In the genomic region with DNA sequence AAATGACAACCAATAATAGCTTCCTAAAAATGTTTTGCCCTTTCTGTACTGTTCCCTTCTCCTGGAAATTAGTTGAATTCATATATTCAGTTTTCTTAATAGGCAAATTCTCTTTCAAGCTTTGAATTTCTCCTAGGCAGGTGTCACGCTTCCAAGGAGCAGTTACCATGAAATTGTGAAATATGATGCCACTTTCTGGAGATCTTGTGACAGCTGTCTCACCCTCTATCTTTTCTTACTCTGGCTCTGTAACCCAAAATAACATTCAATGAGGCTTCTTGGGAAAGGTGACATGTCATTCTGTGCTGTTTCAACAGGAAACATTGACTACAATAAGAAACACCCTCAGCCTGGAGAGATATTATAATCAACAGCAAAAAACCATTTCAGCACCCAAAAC, we compare ENCODE assay signal across 31 cellular contexts.
"Had no signal": no experiment of that assay in that cellular context is flagged by ENCODE, and none has a peak within 500 bp of the region (broad histone marks: within the 10 kb centered on the region; RNA-seq: fewer than 3 reads in every experiment).

No MANE protein-coding gene starts in this region.

- H3K27me3 ChIP-seq: adrenal gland, body of pancreas, neutrophil, vagina had no signal

- DNase-seq: activated CD4-positive, alpha-beta T cell treated with anti-CD3 and anti-CD28 coated beads for 4 hours; activated CD4-positive, alpha-beta T cell treated with anti-CD3 and anti-CD28 coated beads, Interleukin-2, amount 50 U/mL, for 4 hours; activated CD8-positive, alpha-beta memory T cell treated with anti-CD3 and anti-CD28 coated beads for 24 hours; activated naive CD4-positive, alpha-beta T cell treated with anti-CD3 and anti-CD28 coated beads for 36 hours; activated naive CD8-positive, alpha-beta T cell treated with anti-CD3 and anti-CD28 coated beads for 36 hours; adrenal gland; aorta; body of pancreas; effector CD8-positive, alpha-beta T cell; mammary epithelial cell; naive B cell; nephron progenitor cell; retina; small intestine; stimulated activated CD4-positive, alpha-beta T cell treated with anti-CD3 and anti-CD28 coated beads, Interleukin-4, amount 100 ng/mL, for 24 hours; stimulated activated naive CD8-positive, alpha-beta T cell treated with anti-CD3 and anti-CD28 coated beads, Interleukin-15, amount 100 ng/mL, for 72 hours; substantia nigra; T-helper 9 cell had no signal

- H3K4me3 Mint-ChIP-seq: activated naive CD4-positive, alpha-beta T cell treated with anti-CD3 and anti-CD28 coated beads for 36 hours; activated naive CD8-positive, alpha-beta T cell treated with anti-CD3 and anti-CD28 coated beads for 36 hours; activated T-helper 1 cell treated with anti-CD3 and anti-CD28 coated beads, Interleukin-12 subunit alpha, Interleukin-12 subunit beta, Interleukin-2, Interleukin-4 antibody, amounts not matched to agents 30 ng/mL and 10 ng/mL and 1 ng/mL, durations not matched to agents 14 hours and 24 hours and 36 hours; naive B cell; nephron progenitor cell; stimulated activated effector memory CD8-positive, alpha-beta T cell treated with anti-CD3 and anti-CD28 coated beads, Interleukin-12 subunit alpha, Interleukin-12 subunit beta, amount 100 ng/mL, for 72 hours; stimulated activated naive CD8-positive, alpha-beta T cell treated with anti-CD3 and anti-CD28 coated beads, Interleukin-15, amount 100 ng/mL, for 72 hours; type B pancreatic cell had no signal

- H3K36me3 ChIP-seq: adrenal gland, neutrophil, vagina had no signal

- H3K27ac Mint-ChIP-seq: activated naive CD4-positive, alpha-beta T cell treated with anti-CD3 and anti-CD28 coated beads for 36 hours; activated naive CD8-positive, alpha-beta T cell treated with anti-CD3 and anti-CD28 coated beads for 36 hours; activated T-helper 1 cell treated with anti-CD3 and anti-CD28 coated beads, Interleukin-12 subunit alpha, Interleukin-12 subunit beta, Interleukin-2, Interleukin-4 antibody, amounts not matched to agents 30 ng/mL and 10 ng/mL and 1 ng/mL, durations not matched to agents 14 hours and 24 hours and 36 hours; nephron progenitor cell; progenitor cell of endocrine pancreas; stimulated activated effector memory CD8-positive, alpha-beta T cell treated with anti-CD3 and anti-CD28 coated beads, Interleukin-12 subunit alpha, Interleukin-12 subunit beta, amount 100 ng/mL, for 72 hours; type B pancreatic cell had no signal

- FAIRE-seq: colon, endometrium, frontal cortex, islet of Langerhans, small intestine, TTC549 had no signal

- H3K27ac ChIP-seq: adrenal gland, body of pancreas, neutrophil, vagina, VCaP had no signal

- H3K9me3 ChIP-seq: adrenal gland, neutrophil had no signal

- H3K27me3 Mint-ChIP-seq: stimulated activated naive CD8-positive, alpha-beta T cell treated with anti-CD3 and anti-CD28 coated beads, Interleukin-15, amount 100 ng/mL, for 72 hours; type B pancreatic cell had no signal

- H3K4me3 ChIP-seq: adrenal gland, body of pancreas, vagina had no signal

- ATAC-seq: body of pancreas; sciatic nerve; stimulated activated effector memory CD8-positive, alpha-beta T cell treated with anti-CD3 and anti-CD28 coated beads, Interleukin-12 subunit alpha, Interleukin-12 subunit beta, amount 100 ng/mL, for 72 hours; stimulated activated naive CD8-positive, alpha-beta T cell treated with anti-CD3 and anti-CD28 coated beads, Interleukin-15, amount 100 ng/mL, for 72 hours had no signal

- H3K4me1 Mint-ChIP-seq: naive B cell; nephron progenitor cell; stimulated activated effector memory CD8-positive, alpha-beta T cell treated with anti-CD3 and anti-CD28 coated beads, Interleukin-12 subunit alpha, Interleukin-12 subunit beta, amount 100 ng/mL, for 72 hours; stimulated activated naive CD8-positive, alpha-beta T cell treated with anti-CD3 and anti-CD28 coated beads, Interleukin-15, amount 100 ng/mL, for 72 hours had no signal

- H3K4me1 ChIP-seq: adrenal gland, body of pancreas, vagina had no signal

- H3K36me3 Mint-ChIP-seq: activated naive CD8-positive, alpha-beta T cell treated with anti-CD3 and anti-CD28 coated beads for 36 hours; stimulated activated effector memory CD8-positive, alpha-beta T cell treated with anti-CD3 and anti-CD28 coated beads, Interleukin-12 subunit alpha, Interleukin-12 subunit beta, amount 100 ng/mL, for 72 hours; type B pancreatic cell had no signal
